In the genomic region with DNA sequence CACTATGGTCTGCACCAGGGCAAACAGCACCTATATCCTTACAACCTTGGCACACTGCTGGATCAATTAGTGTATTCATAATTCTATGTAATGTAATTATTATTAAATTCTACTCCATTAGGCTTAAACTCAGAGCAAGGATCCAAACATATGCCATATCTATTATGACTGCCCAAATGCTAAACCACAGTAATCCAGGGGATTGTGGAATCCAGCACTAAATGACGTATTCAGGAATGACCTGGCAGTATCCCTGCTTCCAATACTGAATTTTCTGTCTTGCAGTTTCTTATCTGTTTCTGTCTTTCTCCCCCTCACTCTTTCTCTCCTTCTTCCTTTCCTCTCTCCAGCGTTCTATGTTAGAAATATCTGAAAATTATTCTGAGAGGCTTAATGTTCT, we compare ENCODE assay signal across 25 cellular contexts. TPM values are rescaled to one million over a fixed set of nuclear protein-coding genes. Genes with fewer than 3 reads are reported as not detected.
DNase-seq lines count a peak whose midpoint lies in the region; ATAC-seq, FAIRE-seq and TF ChIP-seq lines count a peak whose summit lies in the region.
"Had no signal": no experiment of that assay in that cellular context is flagged by ENCODE, and none has a peak within 500 bp of the region (broad histone marks: within the 10 kb centered on the region; RNA-seq: fewer than 3 reads in every experiment).

No MANE protein-coding gene starts in this region.

- H3K4me2 ChIP-seq in H1 (ENCODE audit: insufficient read depth in 1 of 2, low read depth in 2 of 2, low read length in 2 of 2) (no peak overlapping the region), Karpas-422 (ENCODE audit: low read depth, low read length, poor library complexity, severe bottlenecking) (no peak overlapping the region)
- H3K4me2 ChIP-seq: KMS-11 had no signal

- no peaks in the 10 kb centered on the region for H3K36me3 ChIP-seq in H1 (ENCODE audit: control insufficient read depth in 2 of 4, insufficient read depth in 4 of 4, low read length in 3 of 4)
- no peaks in the 10 kb centered on the region for H3K36me3 ChIP-seq in Karpas-422 (ENCODE audit: insufficient read depth, low read length)

- no peak overlapping the region for H2BK20ac ChIP-seq in H1 (ENCODE audit: low read length)

- no peak overlapping the region for H2BK12ac ChIP-seq in H1 (ENCODE audit: low read depth, low read length)

- H4K91ac ChIP-seq in H1 (replicated peaks; ENCODE audit: insufficient read length, low read length): no peak overlapping the region

- H3K9ac ChIP-seq in H1 (replicated peaks in 1 of 4; ENCODE audit: extremely low read depth in 1 of 4, low read depth in 3 of 4, low read length in 3 of 4) (no peak overlapping the region), Karpas-422 (ENCODE audit: low read length) (no peak overlapping the region)
- H3K9ac ChIP-seq: KMS-11 had no signal

- no peak overlapping the region for H2AK5ac ChIP-seq in H1 (ENCODE audit: low read depth, low read length)

- H3K4me3 ChIP-seq in AG10803 (ENCODE audit: low read length) (no peak overlapping the region), H1 (ENCODE audit: extremely low read depth in 1 of 4, insufficient read depth in 2 of 4, low read depth in 3 of 4, low read length in 4 of 4) (no peak overlapping the region), Karpas-422 (ENCODE audit: low read length) (no peak overlapping the region)

- no peaks in the 10 kb centered on the region for H3K4me1 ChIP-seq in H1 (replicated peaks in 1 of 4; ENCODE audit: control insufficient read depth in 3 of 4, insufficient read depth in 4 of 4, low read length in 3 of 4)
- peaks cover 3% of the 10 kb centered on the region; the same call in 1 of the 2 replicates for H3K4me1 ChIP-seq in Karpas-422 (ENCODE audit: low read length)

- TF ChIP-seq EP300 in H1 (IDR thresholded peaks at IDR 0.05; ENCODE audit: borderline replicate concordance in 1 of 2, low read depth in 2 of 2, low read length in 2 of 2): no peak

- ATAC-seq in T-helper 17 cell: no peak
- ATAC-seq: HCT116 had no signal

- H3K27ac Mint-ChIP-seq in T-helper 17 cell: no peak overlapping the region
- H3K27ac Mint-ChIP-seq: CD8-positive, alpha-beta memory T cell had no signal

- no peak overlapping the region for H4K8ac ChIP-seq in H1 (ENCODE audit: extremely low read depth, insufficient read depth, low read length)

- WGBS in H1 (ENCODE audit: extremely low coverage in 1 of 2, insufficient coverage in 1 of 2, insufficient read length in 1 of 2, insufficient replicate concordance in 2 of 2, low coverage in 1 of 2, low lambda C conversion rate in 2 of 2, missing lambda C conversion rate in 1 of 2), 2 experiments: 73% methylated on average over 2 of the region's 2 CpGs; no CpG with 5 or more reads in 1 of the 2 experiments

- H3K79me2 ChIP-seq in H1 (ENCODE audit: control insufficient read depth in 1 of 2, insufficient read depth in 2 of 2, low read length in 2 of 2) (no peaks in the 10 kb centered on the region), Karpas-422 (ENCODE audit: low read length) (no peaks in the 10 kb centered on the region)

- no peak overlapping the region for H2BK15ac ChIP-seq in H1 (ENCODE audit: low read length)

- H2BK120ac ChIP-seq in H1 (replicated peaks; ENCODE audit: low read depth, low read length): no peak overlapping the region

- no peak for TF ChIP-seq POLR2A in H1 (IDR thresholded peaks at IDR 0.05; ENCODE audit: control extremely low read depth in 1 of 2, low read depth in 2 of 2, low read length in 2 of 2)
- TF ChIP-seq POLR2A in GM12891 (IDR thresholded peaks at IDR 0.05; ENCODE audit: low read depth, low read length): no peak

- CTCF ChIA-PET in H1 (lab: Charles Lee; ENCODE audit: partially characterized antibody): interaction anchor here (1.5 kb wide), 1 partner anchor 13 kb away, joined by 4 read pairs; no protein-coding TSS in a partner anchor

- DNase-seq in AG10803 (ENCODE audit: low read depth) (peak; percentile 26), NCI-H82 (lab: John Stamatoyannopoulos, UW) (peak; percentile 58), H1 (ENCODE audit: low read depth in 1 of 2, low spot score in 2 of 2) (no peak), iris pigment epithelial cell (ENCODE audit: low read depth) (peak; percentile 28), HCEC 1CT (no peak), Karpas-422 (no peak), T-helper 17 cell (no peak), GM12891 (ENCODE audit: insufficient read length, low spot score) (no peak)
- DNase-seq: 8988T; Calu3; CD8-positive, alpha-beta memory T cell; DMS53; GDM1; MV-4-11; NCI-H1105 treated with DMSO at 0.1 percent for 48 hours; NCI-H2029 treated with DMSO at 0.1 percent for 48 hours; NCI-H2171; NCI-H345; NCI-H774; OCI-M1; Right ventricle myocardium superior had no signal

- TF ChIP-seq CTCF in AG10803 (conservative IDR thresholded peaks at IDR 0.05; ENCODE audit: low read length): no peak
- TF ChIP-seq CTCF in H1 (IDR thresholded peaks at IDR 0.05; ENCODE audit: control extremely low read depth in 1 of 3, insufficient read depth in 1 of 3, low read depth in 1 of 3, low read length in 3 of 3): no peak

- H3K4me1 Mint-ChIP-seq in T-helper 17 cell: peaks cover 7% of the 10 kb centered on the region

- H3K79me1 ChIP-seq in H1 (ENCODE audit: low read depth, low read length): no peaks in the 10 kb centered on the region

- H3K27me3 ChIP-seq in H1 (replicated peaks in 1 of 4; ENCODE audit: control insufficient read depth in 3 of 4, extremely low read depth in 1 of 4, insufficient read depth in 3 of 4, low read length in 3 of 4) (no peaks in the 10 kb centered on the region), Karpas-422 (ENCODE audit: low read length) (no peaks in the 10 kb centered on the region)

- no peak for FAIRE-seq in H1 (lab: Jason Lieb, UNC)
- no peak for FAIRE-seq in GM12891 (lab: Jason Lieb, UNC)
- FAIRE-seq: RCC 7860 had no signal

- H3K14ac ChIP-seq in H1 (ENCODE audit: insufficient read length): no peak overlapping the region

- TF ChIP-seq RAD21 in H1 (IDR thresholded peaks at IDR 0.05 in 1 of 2, conservative IDR thresholded peaks at IDR 0.05 in 1 of 2; ENCODE audit: low read depth in 2 of 2, low read length in 2 of 2): no peak

- POLR2A ChIA-PET in H1 (lab: Charles Lee; ENCODE audit: partially characterized antibody): no interaction called here

- no peak overlapping the region for H3K56ac ChIP-seq in H1 (replicated peaks; ENCODE audit: insufficient read length, low read depth, low read length)

- H3K18ac ChIP-seq in H1 (ENCODE audit: extremely low read depth, low read length): no peak overlapping the region

- no peaks in the 10 kb centered on the region for H3K23me2 ChIP-seq in H1 (ENCODE audit: low read depth, low read length)

- no peak overlapping the region for H3K27ac ChIP-seq in H1 (ENCODE audit: low read depth, low read length)
- H3K27ac ChIP-seq in Karpas-422 (ENCODE audit: low read length): no peak overlapping the region
- H3K27ac ChIP-seq: C4-2B, KMS-11 had no signal

- H3K4ac ChIP-seq in H1 (replicated peaks; ENCODE audit: insufficient read length, low read depth, low read length): no peak overlapping the region

- no peak overlapping the region for H3K4me3 Mint-ChIP-seq in T-helper 17 cell
- H3K4me3 Mint-ChIP-seq: CD8-positive, alpha-beta memory T cell had no signal

- no peaks in the 10 kb centered on the region for H3K9me2 ChIP-seq in Karpas-422 (replicated peaks; ENCODE audit: insufficient read depth, low read length)

- no peaks in the 10 kb centered on the region for H3K36me3 Mint-ChIP-seq in T-helper 17 cell (ENCODE audit: low read depth)
- H3K36me3 Mint-ChIP-seq: CD8-positive, alpha-beta memory T cell had no signal

- H2BK5ac ChIP-seq in H1 (ENCODE audit: low read depth, low read length): no peak overlapping the region

- H3K9me3 ChIP-seq in H1 (ENCODE audit: insufficient read depth in 2 of 2, low read depth in 1 of 2, low read length in 1 of 2) (no peaks in the 10 kb centered on the region), Karpas-422 (ENCODE audit: low read length) (no peaks in the 10 kb centered on the region), T-helper 17 cell (ENCODE audit: control insufficient read depth, low read length, poor library complexity, severe bottlenecking) (no peaks in the 10 kb centered on the region)

- no peak overlapping the region for H4K5ac ChIP-seq in H1 (ENCODE audit: insufficient read length, low read depth, low read length)

- 0 out of 2 replicates have a peak overlapping the region, but pooled peaks have one; percentile 5 for H2AFZ ChIP-seq in H1 (ENCODE audit: low read length)
- H2AFZ ChIP-seq in Karpas-422 (ENCODE audit: low read length): no peak overlapping the region

- H4K20me1 ChIP-seq in H1 (replicated peaks in 1 of 2; ENCODE audit: control insufficient read depth in 1 of 2, insufficient read depth in 2 of 2, low read length in 2 of 2) (no peaks in the 10 kb centered on the region), Karpas-422 (ENCODE audit: insufficient read depth, low read depth, low read length) (no peaks in the 10 kb centered on the region)

- H3K27me3 Mint-ChIP-seq in T-helper 17 cell: peaks cover 4% of the 10 kb centered on the region

- H3K23ac ChIP-seq in H1 (ENCODE audit: insufficient read length): no peak overlapping the region

RNA-seq across cellular contexts. Expression of gene UBE2D1, which starts 16.5 kb away (rescaled TPM):
- total RNA-seq in H1 (2021; fragmentation: NEBNext Ultra II Directional; extraction: Animal tissue kit (Norgen Biotek cat#: 25700)): 30.4 and 33.5 TPM in 2 replicates
- 14.8 and 21.2 TPM in 2 replicates for polyA plus RNA-seq in H1 (2011; rRNA removed)
- 20.2 TPM for polyA plus RNA-seq in H1 (2011; cell fraction: cytosol; rRNA removed)
- 9.5 TPM for polyA plus RNA-seq in H1 (2011; cell fraction: nucleus; rRNA removed)
- 8.9 to 15.1 TPM (median 10.3 TPM) in 4 replicates for polyA plus RNA-seq in H1 (2012, experiment 1 of 2)
- polyA plus RNA-seq in H1 (2012, experiment 2 of 2): 7.1 TPM
- 21.3 TPM for polyA plus RNA-seq in H1 (2013, experiment 1 of 2)
- 21.5 TPM for polyA plus RNA-seq in H1 (2013, experiment 2 of 2)
- polyA minus RNA-seq in H1 (2011; rRNA and poly(A)+ RNA removed): 7.5 and 7.7 TPM in 2 replicates
- polyA minus RNA-seq in H1 (2011; cell fraction: cytosol; rRNA and poly(A)+ RNA removed): 11.7 TPM
- 25.0 TPM for polyA minus RNA-seq in H1 (2011; cell fraction: nucleus; rRNA and poly(A)+ RNA removed)
- total RNA-seq in Karpas-422 (2014; rRNA removed; shearing (Covaris generic); ENCODE audit: low replicate concordance): 3.4 and 12.7 TPM in 2 replicates
- 10 to 100 TPM; 10.5 to 14.6 TPM for total RNA-seq in T-helper 17 cell
- polyA plus RNA-seq in GM12891 (2012; ENCODE audit: low read depth, missing spikeins): 5.4 TPM

RNA-seq across cellular contexts. Expression of gene CISD1, which starts 49.4 kb away (rescaled TPM):
- 41.3 and 43.2 TPM in 2 replicates for total RNA-seq in H1 (2021; fragmentation: NEBNext Ultra II Directional; extraction: Animal tissue kit (Norgen Biotek cat#: 25700))
- 10.0 and 22.6 TPM in 2 replicates for polyA plus RNA-seq in H1 (2011; rRNA removed)
- polyA plus RNA-seq in H1 (2011; cell fraction: cytosol; rRNA removed): 23.9 TPM
- 5.5 TPM for polyA plus RNA-seq in H1 (2011; cell fraction: nucleus; rRNA removed)
- 26.4 to 36.4 TPM (median 28.5 TPM) in 4 replicates for polyA plus RNA-seq in H1 (2012, experiment 1 of 2)
- 28.8 TPM for polyA plus RNA-seq in H1 (2012, experiment 2 of 2)
- polyA plus RNA-seq in H1 (2013, experiment 1 of 2): 88.9 TPM
- polyA plus RNA-seq in H1 (2013, experiment 2 of 2): 97.2 TPM
- 4.5 and 9.8 TPM in 2 replicates for polyA minus RNA-seq in H1 (2011; rRNA and poly(A)+ RNA removed)
- polyA minus RNA-seq in H1 (2011; cell fraction: cytosol; rRNA and poly(A)+ RNA removed): 2.6 TPM
- 6.6 TPM for polyA minus RNA-seq in H1 (2011; cell fraction: nucleus; rRNA and poly(A)+ RNA removed)
- total RNA-seq in Karpas-422 (2014; rRNA removed; shearing (Covaris generic); ENCODE audit: low replicate concordance): 35.8 and 74.1 TPM in 2 replicates
- total RNA-seq in T-helper 17 cell: 1 to 10 TPM; 6.6 to 7.5 TPM
- 25.9 TPM for polyA plus RNA-seq in GM12891 (2012; ENCODE audit: low read depth, missing spikeins)

RNA-seq across cellular contexts. Expression of gene IPMK, which starts 50.7 kb away (rescaled TPM):
- 7.4 and 7.8 TPM in 2 replicates for total RNA-seq in H1 (2021; fragmentation: NEBNext Ultra II Directional; extraction: Animal tissue kit (Norgen Biotek cat#: 25700))
- polyA plus RNA-seq in H1 (2011; rRNA removed): 0.97 and 1.3 TPM in 2 replicates
- polyA plus RNA-seq in H1 (2011; cell fraction: cytosol; rRNA removed): 1.8 TPM
- 0.54 TPM for polyA plus RNA-seq in H1 (2011; cell fraction: nucleus; rRNA removed)
- 1.0 to 2.4 TPM (median 1.2 TPM) in 4 replicates for polyA plus RNA-seq in H1 (2012, experiment 1 of 2)
- polyA plus RNA-seq in H1 (2012, experiment 2 of 2): 0.25 TPM
- polyA plus RNA-seq in H1 (2013, experiment 1 of 2): 4.5 TPM
- 4.5 TPM for polyA plus RNA-seq in H1 (2013, experiment 2 of 2)
- 2.0 and 2.1 TPM in 2 replicates for polyA minus RNA-seq in H1 (2011; rRNA and poly(A)+ RNA removed)
- polyA minus RNA-seq in H1 (2011; cell fraction: cytosol; rRNA and poly(A)+ RNA removed): 3.2 TPM
- polyA minus RNA-seq in H1 (2011; cell fraction: nucleus; rRNA and poly(A)+ RNA removed): 4.9 TPM
- 13.7 and 25.2 TPM in 2 replicates for total RNA-seq in Karpas-422 (2014; rRNA removed; shearing (Covaris generic); ENCODE audit: low replicate concordance)
- 1 to 10 TPM; 3.5 to 3.8 TPM for total RNA-seq in T-helper 17 cell
- polyA plus RNA-seq in GM12891 (2012; ENCODE audit: low read depth, missing spikeins): 1.6 TPM

Comparison
In these comparisons a context has a peak if more than half of its experiments do, and no peak if none do; other contexts are left out.
1. DNase-seq: peak in AG10803 (single experiment), NCI-H82 (single experiment) and iris pigment epithelial cell (single experiment); none in H1 (0 of 2), HCEC 1CT (single experiment), Karpas-422 (single experiment), T-helper 17 cell (0 of 3) and GM12891 (single experiment).